ENCODE assay signal across 25 cellular contexts in the genomic region with DNA sequence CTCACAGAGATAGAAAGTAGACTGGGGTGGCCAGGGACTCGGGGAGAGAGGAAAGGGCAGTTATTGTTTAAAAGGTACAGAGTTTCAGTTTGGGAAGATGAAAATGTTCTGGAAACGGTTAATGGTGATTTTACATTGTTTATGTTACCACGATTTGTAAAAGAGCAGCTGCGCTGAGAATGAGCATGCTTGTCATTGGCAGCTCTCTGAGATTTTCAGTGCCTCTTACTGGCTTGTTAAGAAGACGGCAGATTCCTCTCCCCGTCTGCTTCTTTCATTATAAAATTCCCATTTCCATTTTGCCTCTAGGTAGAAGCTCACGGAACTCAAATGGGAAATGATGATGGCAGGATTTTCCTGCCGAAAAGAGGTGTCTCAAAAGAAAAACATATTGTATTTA. TPM values are rescaled to one million over a fixed set of nuclear protein-coding genes. Genes with fewer than 3 reads are reported as not detected.
"Had no signal": no experiment of that assay in that cellular context is flagged by ENCODE, and none has a peak within 500 bp of the region (broad histone marks: within the 10 kb centered on the region; RNA-seq: fewer than 3 reads in every experiment).

No MANE protein-coding gene starts in this region.

- FAIRE-seq: bronchial epithelial cell had no signal

- H3K9me3 ChIP-seq: ascending aorta, body of pancreas, MG63 had no signal

- H3K4me3 ChIP-seq: ascending aorta, body of pancreas, MG63 had no signal

- ATAC-seq: activated CD8-positive, alpha-beta memory T cell treated with anti-CD3 and anti-CD28 coated beads, Interleukin-2, amount 10 ng/mL, durations not matched to agents 7 days and 5 days; activated naive CD4-positive, alpha-beta T cell treated with anti-CD3 and anti-CD28 coated beads, Interleukin-2, amount 50 U/mL, for 72 hours; activated naive CD8-positive, alpha-beta T cell treated with anti-CD3 and anti-CD28 coated beads, Interleukin-2, amount 50 U/mL, for 24 hours; body of pancreas; T-helper 17 cell had no signal

- H3K4me1 ChIP-seq: ascending aorta, body of pancreas had no signal

- H3K27ac ChIP-seq: ascending aorta, body of pancreas had no signal

- DNase-seq: activated B cell treated with CpG ODN at 0.5 μM for 24 hours; activated CD4-positive, alpha-beta T cell treated with anti-CD3 and anti-CD28 coated beads for 1 hour; activated CD4-positive, alpha-beta T cell treated with anti-CD3 and anti-CD28 coated beads, Interleukin-2, amount 50 U/mL, for 48 hours; activated CD8-positive, alpha-beta memory T cell treated with anti-CD3 and anti-CD28 coated beads, Interleukin-2, amount 10 ng/mL, durations not matched to agents 7 days and 5 days; activated effector memory CD4-positive, alpha-beta T cell treated with Interleukin-2 at 50 U/mL for 16 hours; activated naive CD4-positive, alpha-beta T cell treated with Interleukin-2 at 50 U/mL for 16 hours; activated naive CD8-positive, alpha-beta T cell treated with anti-CD3 and anti-CD28 coated beads, Interleukin-2, amount 50 U/mL, for 24 hours; activated T-cell treated with anti-CD3 and anti-CD28 coated beads, Interleukin-2, amount 50 U/mL, for 24 hours; amniotic stem cell; body of pancreas; central memory CD4-positive, alpha-beta T cell; MG63; NCI-H1105; NCI-H1436; NCI-H1694 treated with DMSO at 0.1 percent for 48 hours; NCI-H2029 treated with DMSO at 0.1 percent for 48 hours; NCI-H345; NCI-H510A; SHP77 treated with DMSO at 0.1 percent for 48 hours; T-helper 17 cell; T-helper 9 cell had no signal

- H3K27me3 ChIP-seq: ascending aorta, body of pancreas, MG63 had no signal

- H3K36me3 ChIP-seq: ascending aorta, MG63 had no signal

RNA-seq across cellular contexts. Expression of a gene that starts 39.7 kb away (rescaled TPM):
- total RNA-seq: activated CD8-positive, alpha-beta memory T cell treated with anti-CD3 and anti-CD28 coated beads, Interleukin-2, amount 10 ng/mL, durations not matched to agents 7 days and 5 days; activated T-helper 1 cell treated with anti-CD3 and anti-CD28 coated beads, Interleukin-12 subunit alpha, Interleukin-12 subunit beta, Interleukin-2, Interleukin-4 antibody, amounts not matched to agents 30 ng/mL and 10 ng/mL and 1 ng/mL, durations not matched to agents 14 hours and 24 hours and 36 hours; T-helper 17 cell had no signal

RNA-seq across cellular contexts. Expression of a gene that starts 41.6 kb away (rescaled TPM):
- total RNA-seq: ascending aorta had no signal
